18 cellular contexts compared by ENCODE assay signal in genomic region chr2:58900664-58901063, GRCh38.
DNase-seq lines count a peak whose midpoint lies in the region; ATAC-seq, FAIRE-seq and TF ChIP-seq lines count a peak whose summit lies in the region.
"Had no signal": no experiment of that assay in that cellular context is flagged by ENCODE, and none has a peak within 500 bp of the region (broad histone marks: within the 10 kb centered on the region; RNA-seq: fewer than 3 reads in every experiment).

No MANE protein-coding gene starts in this region.

- H3K36me3 ChIP-seq in K562 (ENCODE audit: control insufficient read depth, insufficient read depth, low read length), result no peaks in the 10 kb centered on the region
- H3K36me3 ChIP-seq in neuronal stem cell (replicated peaks in 1 of 2; ENCODE audit: control insufficient read depth in 2 of 2, insufficient read depth in 2 of 2, low read length in 2 of 2), result no peaks in the 10 kb centered on the region
- H3K36me3 ChIP-seq: BLaER1 had no signal

- intact Hi-C loops in K562 (cut with micrococcal nuclease), result no loop called here
- intact Hi-C loops in left colon (cut with DNase I, micrococcal nuclease), result no loop called here

- H3K79me1 ChIP-seq in neuronal stem cell (ENCODE audit: low read depth, low read length), result no peaks in the 10 kb centered on the region

- H2BK5ac ChIP-seq in neuronal stem cell (ENCODE audit: low read length), result no peak overlapping the region

- no peak overlapping the region for H2BK12ac ChIP-seq in neuronal stem cell (ENCODE audit: low read length)

- H2AK5ac ChIP-seq in neuronal stem cell (ENCODE audit: low read depth, low read length), result no peak overlapping the region

- ATAC-seq in K562 (no peak), left lobe of liver (no peak), left colon (no peak)

- DNase-seq in DMS153 (lab: John Stamatoyannopoulos, UW), result peak; percentile 11
- DNase-seq in DMS153 treated with DMSO at 0.1 percent for 48 hours (lab: John Stamatoyannopoulos, UW; ENCODE audit: unreplicated experiment), result no peak
- peak; percentile 83 for DNase-seq in OCI-M1 (lab: John Stamatoyannopoulos, UW)
- DNase-seq in K562 (ENCODE audit: extremely low read depth in 1 of 4, low spot score in 3 of 4), result no peak
- no peak for DNase-seq in neuronal stem cell (ENCODE audit: low spot score)
- DNase-seq in NCI-H526 (lab: John Stamatoyannopoulos, UW), result no peak
- no peak for DNase-seq in left lobe of liver (ENCODE audit: low spot score)
- DNase-seq in left colon, result no peak
- DNase-seq: CD8-positive, alpha-beta memory T cell; EL; HFFc6; NCI-H1436; NCI-H2081 treated with DMSO at 0.1 percent for 48 hours; NCI-H774; SIG-M5 had no signal

- H3K27ac ChIP-seq in K562 (ENCODE audit: extremely low read depth, low read depth, low read length), result peak overlapping the region; percentile 29; the same call in 1 of the 3 replicates
- H3K27ac ChIP-seq in neuronal stem cell (replicated peaks; ENCODE audit: low read length), result no peak overlapping the region
- H3K27ac ChIP-seq: 22Rv1, BLaER1, KMS-11 had no signal

- peak overlapping the region; percentile 67 for H2AFZ ChIP-seq in K562 (ENCODE audit: low read depth, low read length)
- peak overlapping the region; percentile 36 for H2AFZ ChIP-seq in neuronal stem cell (ENCODE audit: low read length)

- no peak for TF ChIP-seq CTCF in K562 (IDR thresholded peaks at IDR 0.05 in 2 of 3, conservative IDR thresholded peaks at IDR 0.05 in 1 of 3; ENCODE audit: insufficient read depth in 2 of 3, low read depth in 1 of 3, low read length in 3 of 3)

- no peak overlapping the region for H2BK120ac ChIP-seq in neuronal stem cell (ENCODE audit: low read depth, low read length)

- H4K20me1 ChIP-seq in K562 (replicated peaks; ENCODE audit: control insufficient read depth, insufficient read depth, low read length), result no peaks in the 10 kb centered on the region
- H4K20me1 ChIP-seq: BLaER1 had no signal

- in situ Hi-C loops in K562 (cut with MboI), result no loop called here

- H3K9ac ChIP-seq in K562 (ENCODE audit: insufficient read depth in 1 of 2, low read depth in 2 of 2, low read length in 2 of 2), result no peak overlapping the region
- H3K9ac ChIP-seq in neuronal stem cell (ENCODE audit: low read depth, low read length, poor library complexity), result no peak overlapping the region
- H3K9ac ChIP-seq: BLaER1, KMS-11 had no signal

- no peaks in the 10 kb centered on the region for H3K27me3 ChIP-seq in K562 (ENCODE audit: control insufficient read depth in 2 of 2, insufficient read depth in 2 of 2, low read length in 2 of 2)
- no peaks in the 10 kb centered on the region for H3K27me3 ChIP-seq in neuronal stem cell (ENCODE audit: control insufficient read depth in 3 of 3, insufficient read depth in 3 of 3, low read depth in 1 of 3, low read length in 3 of 3)
- H3K27me3 ChIP-seq: BLaER1 had no signal

- no peaks in the 10 kb centered on the region for H3K79me2 ChIP-seq in K562 (ENCODE audit: control insufficient read depth, insufficient read depth, low read length)

- no TSS peak for BruUV-seq in K562 (replicated peaks; lab: Mats Ljungman, UMichigan)

- H3K4me2 ChIP-seq in K562 (ENCODE audit: insufficient read depth, low read length) (no peak overlapping the region), neuronal stem cell (ENCODE audit: insufficient read depth, low read length, poor library complexity, severe bottlenecking) (no peak overlapping the region)
- H3K4me2 ChIP-seq: BLaER1, KMS-11 had no signal

- no peak overlapping the region for H3K23ac ChIP-seq in neuronal stem cell (ENCODE audit: low read depth, low read length, poor library complexity)

- no peak overlapping the region for H4K8ac ChIP-seq in neuronal stem cell (ENCODE audit: low read depth, low read length)

- no peak overlapping the region for H2BK15ac ChIP-seq in neuronal stem cell (ENCODE audit: low read length)

- POLR2A ChIA-PET in K562 (lab: Yijun Ruan, JAX), result no interaction called here

- 5% methylated on average over 5 of the region's 5 CpGs for WGBS in K562 (ENCODE audit: insufficient coverage, low coverage, missing lambda C conversion rate)
- no CpG with 5 or more reads among the region's 5 CpGs for WGBS in neuronal stem cell (ENCODE audit: extremely low coverage in 2 of 2, insufficient read length in 2 of 2, insufficient replicate concordance in 1 of 2), 2 donors

- TF ChIP-seq RAD21 in K562 (CRISPR knock-in tag; conservative IDR thresholded peaks at IDR 0.05 in 1 of 2, IDR thresholded peaks at IDR 0.05 in 1 of 2), result no peak

- TF ChIP-seq EP300 in K562 (IDR thresholded peaks at IDR 0.05; ENCODE audit: low read length), result no peak

- H3K14ac ChIP-seq in neuronal stem cell (ENCODE audit: low read length), result no peak overlapping the region

- H3K4me3 ChIP-seq in K562 (no peak overlapping the region), neuronal stem cell (ENCODE audit: low read length in 2 of 2) (no peak overlapping the region)
- H3K4me3 ChIP-seq: BLaER1 had no signal

- H3K9me1 ChIP-seq in K562 (ENCODE audit: control insufficient read depth, insufficient read depth, low read length), result no peaks in the 10 kb centered on the region

- H3K18ac ChIP-seq in neuronal stem cell (ENCODE audit: low read length), result no peak overlapping the region

- H3K9me3 ChIP-seq in K562 (replicated peaks; ENCODE audit: control insufficient read depth, insufficient read depth, low read depth, low read length) (no peaks in the 10 kb centered on the region), neuronal stem cell (replicated peaks in 1 of 2; ENCODE audit: control insufficient read depth in 2 of 2, insufficient read depth in 1 of 2, low read depth in 1 of 2, low read length in 2 of 2) (no peaks in the 10 kb centered on the region)
- H3K9me3 ChIP-seq: BLaER1 had no signal

- no peak for TF ChIP-seq POLR2A in K562 (conservative IDR thresholded peaks at IDR 0.05)

- no peak overlapping the region for H3K4ac ChIP-seq in neuronal stem cell (ENCODE audit: low read length)

- no peak for FAIRE-seq in K562 (lab: Jason Lieb, UNC)

- H4K91ac ChIP-seq in neuronal stem cell (ENCODE audit: low read depth, low read length, poor library complexity), result no peak overlapping the region

- CTCF ChIA-PET in K562 (lab: Yijun Ruan, JAX; ENCODE audit: low intra/inter-chr PET ratio), result no interaction called here

- H3K4me1 ChIP-seq in K562 (replicated peaks in 1 of 2; ENCODE audit: control insufficient read depth in 2 of 2, insufficient read depth in 2 of 2, low read length in 2 of 2), result no peaks in the 10 kb centered on the region; a peak in 2 of 5 replicates
- no peaks in the 10 kb centered on the region for H3K4me1 ChIP-seq in neuronal stem cell (ENCODE audit: control insufficient read depth in 2 of 2, insufficient read depth in 1 of 2, low read depth in 1 of 2, low read length in 2 of 2)
- H3K4me1 ChIP-seq: BLaER1 had no signal

TF ChIP-seq in K562, 482 proteins besides CTCF, POLR2A, EP300 and RAD21:
- TF ChIP-seq MITF (IDR thresholded peaks at IDR 0.05), result no peak
- no peak for TF ChIP-seq NCOA1 (IDR thresholded peaks at IDR 0.05; ENCODE audit: low read depth)
- TF ChIP-seq SMARCB1 (IDR thresholded peaks at IDR 0.05; ENCODE audit: insufficient read length, low read depth), result no peak
- TF ChIP-seq SPI1 (IDR thresholded peaks at IDR 0.05; ENCODE audit: borderline replicate concordance, low read depth, low read length), result peak; percentile 54; the same call in 1 of the 2 replicates
- no peak for TF ChIP-seq POLR2H (tag; IDR thresholded peaks at IDR 0.05; ENCODE audit: low read depth)

Comparison
In these comparisons a context has a peak if more than half of its experiments do, and no peak if none do; other contexts are left out.
1. DNase-seq: peak in DMS153 (single experiment) and OCI-M1 (single experiment); none in DMS153 treated with DMSO at 0.1 percent for 48 hours (single experiment), K562 (0 of 4), neuronal stem cell (single experiment), NCI-H526 (0 of 2), left lobe of liver (single experiment) and left colon (0 of 2).